ENCODE assay signal across 1 cellular context in genomic region chr9:33250458-33250995, GRCh38.
TF ChIP-seq lines count a peak whose summit lies in the region.

No MANE protein-coding gene starts in this region.

TF ChIP-seq in GM12878, 131 proteins besides CTCF, POLR2A, EP300 and RAD21:
- TF ChIP-seq NRF1 (conservative IDR thresholded peaks at IDR 0.05; ENCODE audit: low read depth, low read length) (no peak), SMC3 (IDR thresholded peaks at IDR 0.05; ENCODE audit: borderline replicate concordance, low read length) (no peak), ATF7 (IDR thresholded peaks at IDR 0.05; ENCODE audit: low read depth) (no peak), NKRF (conservative IDR thresholded peaks at IDR 0.05) (no peak), HDGF (IDR thresholded peaks at IDR 0.05) (no peak), ZNF217 (IDR thresholded peaks at IDR 0.05) (no peak), ELK1 (IDR thresholded peaks at IDR 0.05; ENCODE audit: low read depth, low read length) (no peak), RB1 (IDR thresholded peaks at IDR 0.05; ENCODE audit: borderline replicate concordance) (no peak), SMAD1 (IDR thresholded peaks at IDR 0.05; ENCODE audit: low read depth, partially characterized antibody) (no peak), STAT1 (conservative IDR thresholded peaks at IDR 0.05) (no peak), EED (IDR thresholded peaks at IDR 0.05; ENCODE audit: low read depth) (no peak), KDM1A (IDR thresholded peaks at IDR 0.05; ENCODE audit: borderline replicate concordance) (no peak), RCOR1 (conservative IDR thresholded peaks at IDR 0.05; ENCODE audit: low read depth, low read length) (no peak), FOXK2 (IDR thresholded peaks at IDR 0.05) (no peak), CREB1 (IDR thresholded peaks at IDR 0.05; ENCODE audit: low read depth) (no peak), CHD4 (IDR thresholded peaks at IDR 0.05) (no peak), ZBTB4 (CRISPR knock-in tag; IDR thresholded peaks at IDR 0.05) (no peak), PML (IDR thresholded peaks at IDR 0.05; ENCODE audit: low read length) (no peak), LARP7 (IDR thresholded peaks at IDR 0.05) (no peak)
